Comparison of ENCODE assay signal across 11 cellular contexts in genomic region chr11:36818410-36818809, GRCh38.
A peak's percentile ranks its signal among the peaks of the same experiment; 100 is the strongest.
DNase-seq lines count a peak whose midpoint lies in the region; ATAC-seq and TF ChIP-seq lines count a peak whose summit lies in the region.
"Had no signal": no experiment of that assay in that cellular context is flagged by ENCODE, and none has a peak within 500 bp of the region (broad histone marks: within the 10 kb centered on the region; RNA-seq: fewer than 3 reads in every experiment).

No MANE protein-coding gene starts in this region.

- ATAC-seq in GM18498 (IDR thresholded peaks at IDR 0.05; ENCODE audit: unreplicated experiment) (no peak), GM18502 (IDR thresholded peaks at IDR 0.05; ENCODE audit: poor library complexity, unreplicated experiment) (no peak), HG03342 (IDR thresholded peaks at IDR 0.05; ENCODE audit: unreplicated experiment) (no peak)

- H3K4me1 ChIP-seq in iPS DF 6.9 (ENCODE audit: control insufficient read depth, insufficient read depth, low read length), result no peaks in the 10 kb centered on the region

- no peaks in the 10 kb centered on the region for H3K9me3 ChIP-seq in iPS DF 6.9 (ENCODE audit: control insufficient read depth, insufficient read depth, low read length)

- no peak overlapping the region for H3K27ac ChIP-seq in iPS DF 6.9 (ENCODE audit: low read length)

- DNase-seq in COLO668 (lab: John Stamatoyannopoulos, UW; ENCODE audit: unreplicated experiment), result peak; percentile 10
- peak; percentile 6 for DNase-seq in GM20000 (ENCODE audit: low spot score)
- DNase-seq in RPMI8226, result peak; percentile 7
- peak; percentile 25 for DNase-seq in iPS DF 6.9 (ENCODE audit: low read depth, low spot score)
- DNase-seq in NCI-H2196 (lab: John Stamatoyannopoulos, UW; ENCODE audit: unreplicated experiment), result no peak
- DNase-seq: activated naive CD8-positive, alpha-beta T cell treated with anti-CD3 and anti-CD28 coated beads for 36 hours; NCI-H1092; T-helper 9 cell had no signal

- no peaks in the 10 kb centered on the region for H3K27me3 ChIP-seq in iPS DF 6.9 (ENCODE audit: control insufficient read depth, insufficient read depth, low read length)

- no peaks in the 10 kb centered on the region for H3K36me3 ChIP-seq in iPS DF 6.9 (ENCODE audit: control insufficient read depth, insufficient read depth, low read length)

- no CpG with 5 or more reads among the region's 2 CpGs for WGBS in iPS DF 6.9 (ENCODE audit: insufficient coverage, insufficient read length)

- H3K4me3 ChIP-seq in iPS DF 6.9 (ENCODE audit: low read length), result no peak overlapping the region

- peak; percentile 30 for TF ChIP-seq CTCF in GM20000 (IDR thresholded peaks at IDR 0.05; ENCODE audit: extremely low read depth, missing control alignments)
